Comparison of ENCODE assay signal across 8 cellular contexts in genomic region chr16:75566889-75567255, GRCh38. TPM values are rescaled to one million over a fixed set of nuclear protein-coding genes. Genes with fewer than 3 reads are reported as not detected.
A peak's percentile ranks its signal among the peaks of the same experiment; 100 is the strongest.
DNase-seq lines count a peak whose midpoint lies in the region; ATAC-seq and TF ChIP-seq lines count a peak whose summit lies in the region.

No MANE protein-coding gene starts in this region.

- no peak for TF ChIP-seq RAD21 in liver (IDR thresholded peaks at IDR 0.05)

- TF ChIP-seq POLR2A in breast epithelium (IDR thresholded peaks at IDR 0.05) = no peak

- peak; percentile 4 for ATAC-seq in GM19455 (IDR thresholded peaks at IDR 0.05; ENCODE audit: unreplicated experiment)
- ATAC-seq in thoracic aorta (ENCODE audit: insufficient number of reproducible peaks, low FRiP score, low read depth) = no peak
- no peak for ATAC-seq in GM21367 (IDR thresholded peaks at IDR 0.05; ENCODE audit: unreplicated experiment)

- H3K4me1 ChIP-seq in ACC112 (ENCODE audit: control insufficient read depth, insufficient read depth, low read length, unreplicated experiment) (peaks cover 21% of the 10 kb centered on the region), OCI-LY1 (ENCODE audit: insufficient read depth, low read length, severe bottlenecking) (peaks cover 41% of the 10 kb centered on the region), breast epithelium (peaks cover 0 to 11% of the 10 kb centered on the region in 2 donors), liver (ENCODE audit: control insufficient read depth in 4 of 4, insufficient read depth in 4 of 4, low read length in 3 of 4) (peaks cover 0 to 26% (median 18%) of the 10 kb centered on the region in 4 donors), thoracic aorta (ENCODE audit: control insufficient read depth in 1 of 2, low read depth in 2 of 2) (peaks cover 28 to 63% of the 10 kb centered on the region in 2 donors)

- peak overlapping the region; percentile 89 for H3K4me2 ChIP-seq in OCI-LY1 (ENCODE audit: low read length)

- H3K9me3 ChIP-seq in OCI-LY1 (ENCODE audit: low read length) (no peaks in the 10 kb centered on the region), breast epithelium (no peaks in the 10 kb centered on the region), liver (ENCODE audit: control insufficient read depth in 4 of 4, low read length in 3 of 4) (no peaks in the 10 kb centered on the region), thoracic aorta (no peaks in the 10 kb centered on the region)

- H3K27me3 ChIP-seq in ACC112 (ENCODE audit: insufficient read depth, low read length) = peaks cover 14% of the 10 kb centered on the region; the same call in 1 of the 2 replicates
- H3K27me3 ChIP-seq in OCI-LY1 (ENCODE audit: insufficient read depth, low read length) = no peaks in the 10 kb centered on the region
- H3K27me3 ChIP-seq in breast epithelium = no peaks in the 10 kb centered on the region
- no peaks in the 10 kb centered on the region for H3K27me3 ChIP-seq in liver (ENCODE audit: control insufficient read depth in 4 of 4, insufficient read depth in 4 of 4, low read length in 3 of 4)
- H3K27me3 ChIP-seq in thoracic aorta (replicated peaks; ENCODE audit: insufficient read depth) = no peaks in the 10 kb centered on the region

- H3F3A ChIP-seq in OCI-LY1 (ENCODE audit: insufficient read depth, low read length) = no peaks in the 10 kb centered on the region

- H3K27ac ChIP-seq in ACC112 (ENCODE audit: low read depth, low read length) (no peak overlapping the region), OCI-LY1 (ENCODE audit: low read depth, low read length, poor library complexity, severe bottlenecking) (no peak overlapping the region), breast epithelium (peak overlapping the region; percentile 73 to 84), liver (ENCODE audit: low read depth in 1 of 2, low read length in 2 of 2) (peak overlapping the region; percentile 75 to 78), thoracic aorta (peak overlapping the region; percentile 56 to 67)

- DNase-seq in breast epithelium (ENCODE audit: low spot score in 2 of 2) (no peak), thoracic aorta (ENCODE audit: low spot score) (no peak), NCI-H2029 treated with DMSO at 0.1 percent for 48 hours (lab: John Stamatoyannopoulos, UW) (no peak)

- H3K9ac ChIP-seq in OCI-LY1 (ENCODE audit: low read length) (peak overlapping the region; percentile 90), liver (ENCODE audit: low read depth in 1 of 2, low read length in 2 of 2) (peak overlapping the region; percentile 78 to 83)

- H3K79me2 ChIP-seq in ACC112 (ENCODE audit: control insufficient read depth, insufficient read depth, low read length, unreplicated experiment) (peaks cover 15% of the 10 kb centered on the region), OCI-LY1 (ENCODE audit: insufficient read depth, low read length) (peaks cover 10% of the 10 kb centered on the region; the same call in 1 of the 2 replicates)

- TF ChIP-seq CTCF in OCI-LY1 (IDR thresholded peaks at IDR 0.05; ENCODE audit: low read length) (no peak), breast epithelium (IDR thresholded peaks at IDR 0.05) (no peak), liver (IDR thresholded peaks at IDR 0.05; ENCODE audit: low read depth, low read length, missing input control) (no peak), thoracic aorta (IDR thresholded peaks at IDR 0.05) (no peak)

- H4K20me1 ChIP-seq in OCI-LY1 (ENCODE audit: insufficient read depth, low read length) = no peaks in the 10 kb centered on the region

- peak overlapping the region; percentile 49 for H2AFZ ChIP-seq in ACC112 (ENCODE audit: low read length, unreplicated experiment)
- no peak overlapping the region for H2AFZ ChIP-seq in OCI-LY1 (ENCODE audit: low read length)

- peaks cover 20% of the 10 kb centered on the region for H3K36me3 ChIP-seq in ACC112 (ENCODE audit: insufficient read depth, low read length)
- H3K36me3 ChIP-seq in OCI-LY1 (ENCODE audit: insufficient read depth, low read length) = peaks cover 41% of the 10 kb centered on the region
- no peaks in the 10 kb centered on the region for H3K36me3 ChIP-seq in breast epithelium
- peaks cover 11 to 30% (median 28%) of the 10 kb centered on the region in 4 donors for H3K36me3 ChIP-seq in liver (ENCODE audit: control insufficient read depth in 4 of 4, insufficient read depth in 3 of 4, low read depth in 1 of 4, low read length in 3 of 4)
- H3K36me3 ChIP-seq in thoracic aorta = peaks cover 8% of the 10 kb centered on the region

- H3K9me2 ChIP-seq in OCI-LY1 (ENCODE audit: low read depth, low read length) = no peaks in the 10 kb centered on the region

- 2% methylated on average over 17 of the region's 17 CpGs for WGBS in liver

- intact Hi-C loops in breast epithelium (cut with DNase I; ENCODE audit: low total_unique reads) = no loop called here

- H3K4me3 ChIP-seq in ACC112 (ENCODE audit: low read depth, low read length) (peak overlapping the region; percentile 89), OCI-LY1 (ENCODE audit: low read depth, low read length, poor library complexity, severe bottlenecking) (peak overlapping the region; percentile 94), breast epithelium (peak overlapping the region; percentile 78 to 98 (median 95)), liver (ENCODE audit: low read depth in 1 of 3, low read length in 3 of 3) (peak overlapping the region; percentile 69 to 95 (median 93)), thoracic aorta (peak overlapping the region; percentile 96)

TF ChIP-seq in liver, 16 proteins besides CTCF, POLR2A, EP300 and RAD21:
- TF ChIP-seq HNF4G (IDR thresholded peaks at IDR 0.05) (no peak), TAF1 (conservative IDR thresholded peaks at IDR 0.05) (no peak), REST (IDR thresholded peaks at IDR 0.05) (peak; percentile 95), HNF4A (conservative IDR thresholded peaks at IDR 0.05) (no peak), RXRA (IDR thresholded peaks at IDR 0.05) (no peak), FOXA2 (IDR thresholded peaks at IDR 0.05) (no peak), YY1 (IDR thresholded peaks at IDR 0.05) (no peak)
- TF ChIP-seq, protein P1, sequence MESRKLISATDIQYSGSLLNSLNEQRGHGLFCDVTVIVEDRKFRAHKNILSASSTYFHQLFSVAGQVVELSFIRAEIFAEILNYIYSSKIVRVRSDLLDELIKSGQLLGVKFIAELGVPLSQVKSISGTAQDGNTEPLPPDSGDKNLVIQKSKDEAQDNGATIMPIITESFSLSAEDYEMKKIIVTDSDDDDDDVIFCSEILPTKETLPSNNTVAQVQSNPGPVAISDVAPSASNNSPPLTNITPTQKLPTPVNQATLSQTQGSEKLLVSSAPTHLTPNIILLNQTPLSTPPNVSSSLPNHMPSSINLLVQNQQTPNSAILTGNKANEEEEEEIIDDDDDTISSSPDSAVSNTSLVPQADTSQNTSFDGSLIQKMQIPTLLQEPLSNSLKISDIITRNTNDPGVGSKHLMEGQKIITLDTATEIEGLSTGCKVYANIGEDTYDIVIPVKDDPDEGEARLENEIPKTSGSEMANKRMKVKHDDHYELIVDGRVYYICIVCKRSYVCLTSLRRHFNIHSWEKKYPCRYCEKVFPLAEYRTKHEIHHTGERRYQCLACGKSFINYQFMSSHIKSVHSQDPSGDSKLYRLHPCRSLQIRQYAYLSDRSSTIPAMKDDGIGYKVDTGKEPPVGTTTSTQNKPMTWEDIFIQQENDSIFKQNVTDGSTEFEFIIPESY (IDR thresholded peaks at IDR 0.05) = no peak

RNA-seq across cellular contexts. Expression of gene GABARAPL2, which starts 0.7 kb away (rescaled TPM):
- 100 to 1,000 TPM in 2 of 3 donors, 10 to 100 TPM in 1; 95.2 to 128 (median 104) TPM for total RNA-seq in breast epithelium
- 10 to 100 TPM; 26.5 to 56.9 TPM for total RNA-seq in liver
- polyA plus RNA-seq in liver = 100 to 1,000 TPM in 1 of 2 donors, 10 to 100 TPM in 1; 66.1 to 123 TPM
- 100 to 1,000 TPM; 101 to 122 TPM for total RNA-seq in thoracic aorta

RNA-seq across cellular contexts. Expression of gene TMEM231, which starts 10.8 kb away (rescaled TPM):
- total RNA-seq in breast epithelium = 1 to 10 TPM; 6.6 to 9.8 (median 7.0) TPM
- 1 to 10 TPM; 2.0 to 2.1 TPM for total RNA-seq in liver
- polyA plus RNA-seq in liver = 1 to 10 TPM in 1 of 2 donors, under 1 TPM in 1; 0.60 to 1.9 TPM
- 10 to 100 TPM; 10.4 to 11.8 TPM for total RNA-seq in thoracic aorta

RNA-seq across cellular contexts. Expression of gene CHST5, which starts 31.0 kb away (rescaled TPM):
- total RNA-seq in breast epithelium = under 1 TPM in 2 of 3 donors, not detected in 1; 0.15 to 0.33 TPM
- not detected for total RNA-seq in liver
- polyA plus RNA-seq in liver = not detected
- total RNA-seq in thoracic aorta = under 1 TPM in 1 of 2 donors, not detected in 1; 0.56 TPM

RNA-seq across cellular contexts. Expression of gene ADAT1, which starts 56.2 kb away (rescaled TPM):
- 10 to 100 TPM; 30.1 to 74.9 (median 62.3) TPM for total RNA-seq in breast epithelium
- 10 to 100 TPM; 22.6 to 42.3 TPM for total RNA-seq in liver
- 10 to 100 TPM; 13.2 to 14.3 TPM for polyA plus RNA-seq in liver
- 10 to 100 TPM; 41.2 to 46.3 TPM for total RNA-seq in thoracic aorta

Comparison
In these comparisons a context has a peak if more than half of its experiments do, and no peak if none do; other contexts are left out.
1. H3K27ac ChIP-seq: peak in breast epithelium (2 of 2), liver (2 of 2) and thoracic aorta (2 of 2); none in ACC112 (single experiment) and OCI-LY1 (single experiment).
2. Peak in every context shown above with its lines, with median percentiles within 50 percentile points of each other: H3K4me3 ChIP-seq.